ENCODE assay signal across 19 cellular contexts in genomic region chr7:63067897-63068585, GRCh38.
DNase-seq lines count a peak whose midpoint lies in the region; ATAC-seq and TF ChIP-seq lines count a peak whose summit lies in the region.
"Had no signal": no experiment of that assay in that cellular context is flagged by ENCODE, and none has a peak within 500 bp of the region (broad histone marks: within the 10 kb centered on the region; RNA-seq: fewer than 3 reads in every experiment).

No MANE protein-coding gene starts in this region.

- ATAC-seq in sciatic nerve (peak; percentile 73), HG03280 (IDR thresholded peaks at IDR 0.05; ENCODE audit: unreplicated experiment) (no peak)

- in situ Hi-C loops in GM13977 (cut with MboI; ENCODE audit: low pct_unique_long_range_greater_than_20kb, low sequenced_read_pairs, unreplicated experiment) = no loop called here

- DNase-seq in DMS53 (lab: John Stamatoyannopoulos, UW) (peak; percentile 43), DMS53 treated with DMSO at 0.1 percent for 48 hours (lab: John Stamatoyannopoulos, UW; ENCODE audit: unreplicated experiment) (no peak), NCI-H2227 treated with DMSO at 0.1 percent for 48 hours (lab: John Stamatoyannopoulos, UW) (peak; percentile 39), coronary artery (ENCODE audit: low spot score) (peak; percentile 36), sciatic nerve (ENCODE audit: low spot score) (peak; percentile 51), GM13977 (ENCODE audit: low spot score) (no peak), islet precursor cell (no peak)
- DNase-seq: activated CD4-positive, alpha-beta T cell treated with anti-CD3 and anti-CD28 coated beads, Interleukin-2, amount 10 ng/mL, durations not matched to agents 7 days and 5 days; activated naive CD4-positive, alpha-beta T cell treated with Interleukin-2 at 50 U/mL for 16 hours; DND-41; GM23248; lower lobe of right lung; naive B cell; NCI-H226 had no signal

- intact Hi-C loops in sciatic nerve (cut with DNase I) = no loop called here

- TF ChIP-seq CTCF in coronary artery (IDR thresholded peaks at IDR 0.05) = no peak
- TF ChIP-seq CTCF in GM13977 (IDR thresholded peaks at IDR 0.05; ENCODE audit: extremely low read depth, insufficient read depth, missing control alignments) = no peak

- H3K4me3 ChIP-seq in coronary artery = no peak overlapping the region
- H3K4me3 ChIP-seq: GM23248, lower lobe of right lung, SJSA1, tibial artery had no signal

- H3K27ac ChIP-seq in coronary artery = no peak overlapping the region
- H3K27ac ChIP-seq: 22Rv1, GM23248, lower lobe of right lung, parathyroid adenoma, SJSA1, tibial artery had no signal

Comparison
In these comparisons a context has a peak if more than half of its experiments do, and no peak if none do; other contexts are left out.
1. DNase-seq: peak in DMS53 (single experiment), NCI-H2227 treated with DMSO at 0.1 percent for 48 hours (single experiment), coronary artery (single experiment) and sciatic nerve (single experiment); none in DMS53 treated with DMSO at 0.1 percent for 48 hours (single experiment), GM13977 (single experiment) and islet precursor cell (single experiment).